In genomic region chr12:132445884-132446471, GRCh38 we compare ENCODE assay signal across 8 cellular contexts. TPM values are rescaled to one million over a fixed set of nuclear protein-coding genes. Genes with fewer than 3 reads are reported as not detected.
DNase-seq lines count a peak whose midpoint lies in the region; ATAC-seq and TF ChIP-seq lines count a peak whose summit lies in the region.

No MANE protein-coding gene starts in this region.

- peaks cover 0 to 18% (median 5%) of the 10 kb centered on the region in 4 donors for H3K4me1 ChIP-seq in Peyer's patch

- peaks cover 45% of the 10 kb centered on the region for H3K4me1 Mint-ChIP-seq in activated naive CD8-positive, alpha-beta T cell (ENCODE audit: low read depth)

- no peak for TF ChIP-seq POLR2A in Peyer's patch (IDR thresholded peaks at IDR 0.05)

- peaks cover 2% of the 10 kb centered on the region for H3K36me3 Mint-ChIP-seq in activated naive CD8-positive, alpha-beta T cell

- H3K27ac ChIP-seq in Peyer's patch: peak overlapping the region; percentile 65 to 88 (median 76)

- peak overlapping the region; percentile 15 to 39 (median 33) for H3K4me3 ChIP-seq in Peyer's patch

- no peak for ATAC-seq in HG03439 (IDR thresholded peaks at IDR 0.05; ENCODE audit: unreplicated experiment)
- ATAC-seq in HG03045 (IDR thresholded peaks at IDR 0.05; ENCODE audit: unreplicated experiment): no peak

- H3K27ac Mint-ChIP-seq in activated naive CD8-positive, alpha-beta T cell: peak overlapping the region; percentile 99

- no peaks in the 10 kb centered on the region for H3K27me3 ChIP-seq in Peyer's patch

- no peaks in the 10 kb centered on the region for H3K9me3 Mint-ChIP-seq in activated naive CD8-positive, alpha-beta T cell (ENCODE audit: low read depth)

- no peaks in the 10 kb centered on the region for H3K27me3 Mint-ChIP-seq in activated naive CD8-positive, alpha-beta T cell

- no peaks in the 10 kb centered on the region for H3K36me3 ChIP-seq in Peyer's patch

- TF ChIP-seq CTCF in Peyer's patch (IDR thresholded peaks at IDR 0.05): no peak

- peak; percentile 83 for DNase-seq in DMS 273 (lab: John Stamatoyannopoulos, UW; ENCODE audit: unreplicated experiment)
- DNase-seq in DMS 273 treated with DMSO at 0.1 percent for 48 hours (lab: John Stamatoyannopoulos, UW): no peak
- peak in 2 of 3 donors; percentile 65 to 77 for DNase-seq in Peyer's patch
- peak; percentile 56 for DNase-seq in iPS DF 19.7 (ENCODE audit: low read depth, low spot score)
- DNase-seq in stimulated activated CD4-positive, alpha-beta T cell treated with anti-CD3 and anti-CD28 coated beads, Interleukin-15, amount 100 ng/mL, for 48 hours (ENCODE audit: low read depth in 2 of 2): peak; percentile 40 to 61

- no peaks in the 10 kb centered on the region for H3K9me3 ChIP-seq in Peyer's patch

- H3K4me3 Mint-ChIP-seq in activated naive CD8-positive, alpha-beta T cell: peak overlapping the region; percentile 87

RNA-seq across cellular contexts. Expression of gene FBRSL1, which starts 44.0 kb away (rescaled TPM):
- 100 to 1,000 TPM in 1 of 4 donors, 10 to 100 TPM in 3; 48.3 to 484 (median 63.5) TPM for total RNA-seq in Peyer's patch
